In genomic region chr3:152460936-152461335, GRCh38 we compare ENCODE assay signal across 12 cellular contexts.
A peak's percentile ranks its signal among the peaks of the same experiment; 100 is the strongest.
DNase-seq lines count a peak whose midpoint lies in the region; ATAC-seq, FAIRE-seq and TF ChIP-seq lines count a peak whose summit lies in the region.
"Had no signal": no experiment of that assay in that cellular context is flagged by ENCODE, and none has a peak within 500 bp of the region (broad histone marks: within the 10 kb centered on the region; RNA-seq: fewer than 3 reads in every experiment).

No MANE protein-coding gene starts in this region.

- H3K4me1 ChIP-seq in SJCRH30 (peaks cover 8% of the 10 kb centered on the region; the same call in 1 of the 2 replicates), endothelial cell of umbilical vein (ENCODE audit: control insufficient read depth, extremely low read depth, insufficient read depth, low read length) (no peaks in the 10 kb centered on the region)

- no peaks in the 10 kb centered on the region for H3K27me3 ChIP-seq in SJCRH30
- H3K27me3 ChIP-seq in endothelial cell of umbilical vein (ENCODE audit: control insufficient read depth in 2 of 2, insufficient read depth in 2 of 2, low read length in 2 of 2), result no peaks in the 10 kb centered on the region
- H3K27me3 ChIP-seq: vagina had no signal

- POLR2A ChIA-PET in activated CD4-positive, alpha-beta memory T cell treated with anti-CD3 and anti-CD28 coated beads for 36 hours (lab: Charles Lee), result no interaction called here
- POLR2A ChIA-PET in activated CD4-positive, alpha-beta memory T cell treated with anti-CD3 and anti-CD28 coated beads, Interleukin-2, amount 10 ng/mL, durations not matched to agents 7 days and 5 days (lab: Charles Lee), result no interaction called here
- POLR2A ChIA-PET in endothelial cell of umbilical vein (lab: Charles Lee), result no interaction called here

- peaks cover 39% of the 10 kb centered on the region for H3K36me3 Mint-ChIP-seq in activated CD4-positive, alpha-beta memory T cell treated with anti-CD3 and anti-CD28 coated beads for 36 hours
- peaks cover 58% of the 10 kb centered on the region for H3K36me3 Mint-ChIP-seq in activated CD4-positive, alpha-beta memory T cell treated with anti-CD3 and anti-CD28 coated beads, Interleukin-2, amount 10 ng/mL, durations not matched to agents 7 days and 5 days (ENCODE audit: low read depth)
- peaks cover 97% of the 10 kb centered on the region for H3K36me3 Mint-ChIP-seq in stimulated activated effector memory CD8-positive, alpha-beta T cell treated with anti-CD3 and anti-CD28 coated beads, Interleukin-12 subunit alpha, Interleukin-12 subunit beta, amount 100 ng/mL, for 72 hours
- peaks cover 28% of the 10 kb centered on the region for H3K36me3 Mint-ChIP-seq in osteocyte (ENCODE audit: unreplicated experiment)

- ATAC-seq in stimulated activated effector memory CD8-positive, alpha-beta T cell treated with anti-CD3 and anti-CD28 coated beads, Interleukin-12 subunit alpha, Interleukin-12 subunit beta, amount 100 ng/mL, for 72 hours, result no peak
- no peak for ATAC-seq in Right ventricle myocardium inferior
- ATAC-seq: A549 had no signal

- H2AFZ ChIP-seq in endothelial cell of umbilical vein (ENCODE audit: low read depth, low read length), result no peak overlapping the region

- no peak overlapping the region for H3K4me3 Mint-ChIP-seq in activated CD4-positive, alpha-beta memory T cell treated with anti-CD3 and anti-CD28 coated beads for 36 hours
- no peak overlapping the region for H3K4me3 Mint-ChIP-seq in activated CD4-positive, alpha-beta memory T cell treated with anti-CD3 and anti-CD28 coated beads, Interleukin-2, amount 10 ng/mL, durations not matched to agents 7 days and 5 days
- H3K4me3 Mint-ChIP-seq in stimulated activated effector memory CD8-positive, alpha-beta T cell treated with anti-CD3 and anti-CD28 coated beads, Interleukin-12 subunit alpha, Interleukin-12 subunit beta, amount 100 ng/mL, for 72 hours, result no peak overlapping the region
- no peak overlapping the region for H3K4me3 Mint-ChIP-seq in osteocyte (ENCODE audit: unreplicated experiment)

- H3K4me1 Mint-ChIP-seq in activated CD4-positive, alpha-beta memory T cell treated with anti-CD3 and anti-CD28 coated beads for 36 hours (ENCODE audit: low read depth), result peaks cover 25% of the 10 kb centered on the region
- H3K4me1 Mint-ChIP-seq in activated CD4-positive, alpha-beta memory T cell treated with anti-CD3 and anti-CD28 coated beads, Interleukin-2, amount 10 ng/mL, durations not matched to agents 7 days and 5 days, result peaks cover 20% of the 10 kb centered on the region
- H3K4me1 Mint-ChIP-seq in stimulated activated effector memory CD8-positive, alpha-beta T cell treated with anti-CD3 and anti-CD28 coated beads, Interleukin-12 subunit alpha, Interleukin-12 subunit beta, amount 100 ng/mL, for 72 hours, result peaks cover 21% of the 10 kb centered on the region
- H3K4me1 Mint-ChIP-seq in osteocyte (ENCODE audit: unreplicated experiment), result peaks cover 7% of the 10 kb centered on the region

- DNase-seq in activated CD4-positive, alpha-beta memory T cell treated with anti-CD3 and anti-CD28 coated beads for 36 hours, result no peak
- no peak for DNase-seq in activated CD4-positive, alpha-beta memory T cell treated with anti-CD3 and anti-CD28 coated beads, Interleukin-2, amount 10 ng/mL, durations not matched to agents 7 days and 5 days
- DNase-seq in SJCRH30 (peak; percentile 13 to 70), endothelial cell of umbilical vein (ENCODE audit: low read depth, low spot score) (peak; percentile 74), osteocyte (ENCODE audit: extremely low spot score, unreplicated experiment) (no peak), UCSD-AML1 (lab: John Stamatoyannopoulos, UW; ENCODE audit: unreplicated experiment) (no peak), Right ventricle myocardium inferior (ENCODE audit: missing footprints) (no peak)
- DNase-seq in stimulated activated effector memory CD8-positive, alpha-beta T cell treated with anti-CD3 and anti-CD28 coated beads, Interleukin-12 subunit alpha, Interleukin-12 subunit beta, amount 100 ng/mL, for 72 hours (ENCODE audit: low spot score in 2 of 2), result no peak
- DNase-seq: effector CD8-positive, alpha-beta T cell; NCI-H1436 had no signal

- H3K27me3 Mint-ChIP-seq in activated CD4-positive, alpha-beta memory T cell treated with anti-CD3 and anti-CD28 coated beads for 36 hours, result no peaks in the 10 kb centered on the region
- no peaks in the 10 kb centered on the region for H3K27me3 Mint-ChIP-seq in activated CD4-positive, alpha-beta memory T cell treated with anti-CD3 and anti-CD28 coated beads, Interleukin-2, amount 10 ng/mL, durations not matched to agents 7 days and 5 days
- H3K27me3 Mint-ChIP-seq in osteocyte (ENCODE audit: unreplicated experiment), result no peaks in the 10 kb centered on the region

- BruUV-seq in endothelial cell of umbilical vein (replicated peaks; lab: Mats Ljungman, UMichigan), result no TSS peak

- dilution Hi-C loops in endothelial cell of umbilical vein (cut with MboI; ENCODE audit: extremely low pct_ligation_motif_present, low sequenced_read_pairs), result no loop called here

- CTCF ChIA-PET in activated CD4-positive, alpha-beta memory T cell treated with anti-CD3 and anti-CD28 coated beads for 36 hours (lab: Charles Lee), result interaction anchor here (0.6 to 1.7 kb wide), 4 partner anchors 11 to 277 kb away, joined by 3 to 6 read pairs (median 4); no protein-coding TSS in a partner anchor
- CTCF ChIA-PET in activated CD4-positive, alpha-beta memory T cell treated with anti-CD3 and anti-CD28 coated beads, Interleukin-2, amount 10 ng/mL, durations not matched to agents 7 days and 5 days (lab: Charles Lee), result interaction anchor here (0.5 to 1.2 kb wide), 2 partner anchors 11 to 259 kb away, joined by 3 to 7 read pairs; no protein-coding TSS in a partner anchor
- CTCF ChIA-PET in endothelial cell of umbilical vein (lab: Charles Lee), result interaction anchor here (1.0 to 1.2 kb wide), 2 partner anchors 11 to 18 kb away, joined by 4 to 8 read pairs; no protein-coding TSS in a partner anchor

- no peaks in the 10 kb centered on the region for H3K9me3 Mint-ChIP-seq in activated CD4-positive, alpha-beta memory T cell treated with anti-CD3 and anti-CD28 coated beads for 36 hours
- H3K9me3 Mint-ChIP-seq in activated CD4-positive, alpha-beta memory T cell treated with anti-CD3 and anti-CD28 coated beads, Interleukin-2, amount 10 ng/mL, durations not matched to agents 7 days and 5 days, result no peaks in the 10 kb centered on the region
- H3K9me3 Mint-ChIP-seq in stimulated activated effector memory CD8-positive, alpha-beta T cell treated with anti-CD3 and anti-CD28 coated beads, Interleukin-12 subunit alpha, Interleukin-12 subunit beta, amount 100 ng/mL, for 72 hours, result no peaks in the 10 kb centered on the region
- no peaks in the 10 kb centered on the region for H3K9me3 Mint-ChIP-seq in osteocyte (ENCODE audit: unreplicated experiment)

- no peak for FAIRE-seq in endothelial cell of umbilical vein (lab: Jason Lieb, UNC)
- FAIRE-seq: A549 had no signal

- no peaks in the 10 kb centered on the region for H3K9me3 ChIP-seq in SJCRH30 (replicated peaks)
- H3K9me3 ChIP-seq in endothelial cell of umbilical vein (replicated peaks; ENCODE audit: control insufficient read depth, insufficient read depth, low read length), result no peaks in the 10 kb centered on the region
- H3K9me3 ChIP-seq: A549, vagina had no signal

- no peak for TF ChIP-seq POLR2A in endothelial cell of umbilical vein (IDR thresholded peaks at IDR 0.05; ENCODE audit: low read depth, low read length)

- H3K36me3 ChIP-seq in SJCRH30, result peaks cover 15% of the 10 kb centered on the region
- H3K36me3 ChIP-seq in endothelial cell of umbilical vein (ENCODE audit: control insufficient read depth in 2 of 2, extremely low read depth in 1 of 2, insufficient read depth in 2 of 2, low read length in 2 of 2), result peaks cover 18 to 41% of the 10 kb centered on the region in 2 experiments

- no peak overlapping the region for H3K9ac ChIP-seq in endothelial cell of umbilical vein (replicated peaks; ENCODE audit: extremely low read depth, insufficient read depth, low read length)

- H3K4me3 ChIP-seq in SJCRH30, result no peak overlapping the region
- H3K4me3 ChIP-seq in endothelial cell of umbilical vein (replicated peaks in 1 of 3; ENCODE audit: insufficient read depth in 1 of 3, low read depth in 1 of 3, low read length in 3 of 3), result no peak overlapping the region
- H3K4me3 ChIP-seq: A549, vagina had no signal

- peaks cover 17% of the 10 kb centered on the region for H3K79me2 ChIP-seq in endothelial cell of umbilical vein (ENCODE audit: control insufficient read depth, insufficient read depth, low read length)

- no peak for TF ChIP-seq CTCF in endothelial cell of umbilical vein (IDR thresholded peaks at IDR 0.05; ENCODE audit: extremely low read depth in 1 of 2, insufficient read depth in 1 of 2, low read depth in 1 of 2, low read length in 2 of 2)
- TF ChIP-seq CTCF in osteocyte (IDR thresholded peaks at IDR 0.05), result no peak

- intact Hi-C loops in activated CD4-positive, alpha-beta memory T cell treated with anti-CD3 and anti-CD28 coated beads for 36 hours (cut with micrococcal nuclease), result no loop called here
- intact Hi-C loops in endothelial cell of umbilical vein (cut with micrococcal nuclease) (no loop called here), Right ventricle myocardium inferior (cut with DNase I) (no loop called here)

- H3K27ac ChIP-seq in SJCRH30, result peak overlapping the region; percentile 22
- no peak overlapping the region for H3K27ac ChIP-seq in endothelial cell of umbilical vein (ENCODE audit: insufficient read depth, low read depth, low read length)
- H3K27ac ChIP-seq: A549, vagina had no signal

- H3K27ac Mint-ChIP-seq in activated CD4-positive, alpha-beta memory T cell treated with anti-CD3 and anti-CD28 coated beads for 36 hours, result peak overlapping the region; percentile 71
- H3K27ac Mint-ChIP-seq in activated CD4-positive, alpha-beta memory T cell treated with anti-CD3 and anti-CD28 coated beads, Interleukin-2, amount 10 ng/mL, durations not matched to agents 7 days and 5 days, result no peak overlapping the region
- peak overlapping the region; percentile 40 for H3K27ac Mint-ChIP-seq in stimulated activated effector memory CD8-positive, alpha-beta T cell treated with anti-CD3 and anti-CD28 coated beads, Interleukin-12 subunit alpha, Interleukin-12 subunit beta, amount 100 ng/mL, for 72 hours
- no peak overlapping the region for H3K27ac Mint-ChIP-seq in osteocyte (ENCODE audit: unreplicated experiment)

- peaks cover 6% of the 10 kb centered on the region for H4K20me1 ChIP-seq in endothelial cell of umbilical vein (replicated peaks; ENCODE audit: control insufficient read depth, extremely low read depth, insufficient read depth, low read length)

- H3K9me1 ChIP-seq in endothelial cell of umbilical vein (replicated peaks; ENCODE audit: control insufficient read depth, extremely low read depth, insufficient read depth, low read length), result peaks cover 4% of the 10 kb centered on the region

- no peak overlapping the region for H3K4me2 ChIP-seq in endothelial cell of umbilical vein (ENCODE audit: insufficient read depth, low read length)
- H3K4me2 ChIP-seq: A549 had no signal

TF ChIP-seq in endothelial cell of umbilical vein, 7 proteins besides CTCF, POLR2A, EP300 and RAD21:
- TF ChIP-seq POLR2AphosphoS5 (IDR thresholded peaks at IDR 0.05; ENCODE audit: insufficient read depth, low read depth, low read length), result no peak
- no peak for TF ChIP-seq JUN (IDR thresholded peaks at IDR 0.05; ENCODE audit: borderline replicate concordance, insufficient read depth, insufficient read length, low read depth)
- TF ChIP-seq MYC (IDR thresholded peaks at IDR 0.05; ENCODE audit: low read depth, low read length), result no peak
TF ChIP-seq in endothelial cell of umbilical vein: peak in this region for 0.

Comparison
In these comparisons a context has a peak if more than half of its experiments do, and no peak if none do; other contexts are left out.
1. H3K27ac Mint-ChIP-seq: peak in activated CD4-positive, alpha-beta memory T cell treated with anti-CD3 and anti-CD28 coated beads for 36 hours (single experiment) and stimulated activated effector memory CD8-positive, alpha-beta T cell treated with anti-CD3 and anti-CD28 coated beads, Interleukin-12 subunit alpha, Interleukin-12 subunit beta, amount 100 ng/mL, for 72 hours (single experiment); none in activated CD4-positive, alpha-beta memory T cell treated with anti-CD3 and anti-CD28 coated beads, Interleukin-2, amount 10 ng/mL, durations not matched to agents 7 days and 5 days (single experiment) and osteocyte (single experiment).
2. DNase-seq: peak in SJCRH30 (2 of 2) and endothelial cell of umbilical vein (single experiment); none in activated CD4-positive, alpha-beta memory T cell treated with anti-CD3 and anti-CD28 coated beads for 36 hours (single experiment), activated CD4-positive, alpha-beta memory T cell treated with anti-CD3 and anti-CD28 coated beads, Interleukin-2, amount 10 ng/mL, durations not matched to agents 7 days and 5 days (single experiment), stimulated activated effector memory CD8-positive, alpha-beta T cell treated with anti-CD3 and anti-CD28 coated beads, Interleukin-12 subunit alpha, Interleukin-12 subunit beta, amount 100 ng/mL, for 72 hours (0 of 2), osteocyte (single experiment), UCSD-AML1 (single experiment) and Right ventricle myocardium inferior (single experiment).